In genomic region chr5:157917909-157918809, GRCh38 we compare ENCODE assay signal across 8 cellular contexts. TPM values are rescaled to one million over a fixed set of nuclear protein-coding genes. Genes with fewer than 3 reads are reported as not detected.
A peak's percentile ranks its signal among the peaks of the same experiment; 100 is the strongest.
DNase-seq lines count a peak whose midpoint lies in the region; ATAC-seq and TF ChIP-seq lines count a peak whose summit lies in the region.

No MANE protein-coding gene starts in this region.

- H3K18ac ChIP-seq in H9 (ENCODE audit: insufficient read length, low read depth, low read length): no peak overlapping the region
- no peak overlapping the region for H3K18ac ChIP-seq in mesenchymal stem cell (ENCODE audit: low read depth in 1 of 2, low read length in 2 of 2)

- no peaks in the 10 kb centered on the region for H3K27me3 Mint-ChIP-seq in H9 (ENCODE audit: low read depth)
- H3K27me3 Mint-ChIP-seq in activated CD4-positive, alpha-beta T cell treated with anti-CD3 and anti-CD28 coated beads for 36 hours: no peaks in the 10 kb centered on the region

- H2AFZ ChIP-seq in H9 (ENCODE audit: low read length) (no peak overlapping the region), mesenchymal stem cell (ENCODE audit: low read depth, low read length) (no peak overlapping the region)

- no peak overlapping the region for H4K5ac ChIP-seq in H9 (ENCODE audit: insufficient read length, low read depth, low read length)

- H3K4me1 Mint-ChIP-seq in H9: peaks cover 53 to 65% of the 10 kb centered on the region in 2 experiments
- peaks cover 26% of the 10 kb centered on the region for H3K4me1 Mint-ChIP-seq in activated CD4-positive, alpha-beta T cell treated with anti-CD3 and anti-CD28 coated beads for 36 hours

- no peak overlapping the region for H3K4ac ChIP-seq in H9 (ENCODE audit: low read depth, low read length)
- no peak overlapping the region for H3K4ac ChIP-seq in mesenchymal stem cell (ENCODE audit: low read depth in 1 of 2, low read length in 2 of 2)

- H3K14ac ChIP-seq in H9 (ENCODE audit: insufficient read depth, low read length): no peak overlapping the region
- H3K14ac ChIP-seq in mesenchymal stem cell (ENCODE audit: low read length in 2 of 2): no peak overlapping the region

- peak; percentile 78 for DNase-seq in Daoy (ENCODE audit: low read depth)
- peak; percentile 82 for DNase-seq in H9
- peak; percentile 17 for DNase-seq in NCI-H2029 treated with DMSO at 0.1 percent for 48 hours (lab: John Stamatoyannopoulos, UW)
- peak; percentile 86 for DNase-seq in activated CD4-positive, alpha-beta T cell treated with anti-CD3 and anti-CD28 coated beads for 36 hours
- DNase-seq in dermis microvascular lymphatic vessel endothelial cell (ENCODE audit: low read depth in 2 of 2): peak; percentile 36 to 74
- DNase-seq in mesenchymal stem cell: peak; percentile 75
- peak; percentile 15 to 41 for DNase-seq in stimulated activated CD8-positive, alpha-beta memory T cell treated with anti-CD3 and anti-CD28 coated beads, Interleukin-7, amount 100 ng/mL, for 4 hours (ENCODE audit: low read depth in 2 of 2)

- CTCF ChIA-PET in activated CD4-positive, alpha-beta T cell treated with anti-CD3 and anti-CD28 coated beads for 36 hours (lab: Charles Lee): interaction anchor here (0.6 to 2.3 kb wide), 12 partner anchors 20 to 1240 kb away, joined by 3 to 11 read pairs (median 4); no protein-coding TSS in a partner anchor

- no peak overlapping the region for H3K56ac ChIP-seq in H9 (ENCODE audit: insufficient read length, low read depth, low read length)

- no peaks in the 10 kb centered on the region for H3K9me3 Mint-ChIP-seq in H9
- H3K9me3 Mint-ChIP-seq in activated CD4-positive, alpha-beta T cell treated with anti-CD3 and anti-CD28 coated beads for 36 hours (ENCODE audit: low read depth): no peaks in the 10 kb centered on the region

- H2BK15ac ChIP-seq in H9 (ENCODE audit: low read depth, low read length) (no peak overlapping the region), mesenchymal stem cell (ENCODE audit: low read depth, poor library complexity, severe bottlenecking) (no peak overlapping the region)

- no peak overlapping the region for H2BK12ac ChIP-seq in H9 (ENCODE audit: insufficient read length, low read depth, low read length)
- no peak overlapping the region for H2BK12ac ChIP-seq in mesenchymal stem cell (ENCODE audit: low read length in 2 of 2)

- H3K27ac ChIP-seq in H9 (ENCODE audit: insufficient read length, low read depth, low read length) (no peak overlapping the region), mesenchymal stem cell (ENCODE audit: low read length, poor library complexity, severe bottlenecking) (no peak overlapping the region)

- POLR2A ChIA-PET in activated CD4-positive, alpha-beta T cell treated with anti-CD3 and anti-CD28 coated beads for 36 hours (lab: Charles Lee): no interaction called here

- no peaks in the 10 kb centered on the region for H3K79me1 ChIP-seq in H9 (ENCODE audit: insufficient read depth, low read depth, low read length, poor library complexity, severe bottlenecking)
- H3K79me1 ChIP-seq in mesenchymal stem cell (replicated peaks; ENCODE audit: low read length, poor library complexity, severe bottlenecking): no peaks in the 10 kb centered on the region

- H3K4me1 ChIP-seq in H9 (ENCODE audit: insufficient read depth, low read length): 0 out of 2 replicates have a peak, but pooled peaks cover 9% of the 10 kb centered on the region
- no peaks in the 10 kb centered on the region for H3K4me1 ChIP-seq in mesenchymal stem cell (ENCODE audit: control insufficient read depth, insufficient read depth, low read depth, low read length)

- H2AK5ac ChIP-seq in H9 (ENCODE audit: insufficient read length, low read length): no peak overlapping the region
- no peak overlapping the region for H2AK5ac ChIP-seq in mesenchymal stem cell (ENCODE audit: low read length, severe bottlenecking)

- H2BK5ac ChIP-seq in H9 (ENCODE audit: insufficient read length, low read length): no peak overlapping the region
- no peak overlapping the region for H2BK5ac ChIP-seq in mesenchymal stem cell (ENCODE audit: low read depth, low read length, poor library complexity, severe bottlenecking)

- no peaks in the 10 kb centered on the region for H3K79me2 ChIP-seq in H9 (ENCODE audit: insufficient read depth, low read length)

- no peak overlapping the region for H2BK120ac ChIP-seq in H9 (ENCODE audit: low read depth, low read length, poor library complexity, severe bottlenecking)
- no peak overlapping the region for H2BK120ac ChIP-seq in mesenchymal stem cell (ENCODE audit: low read depth, low read length)

- WGBS in H9 (ENCODE audit: extremely low coverage, insufficient read length, low lambda C conversion rate): no CpG with 5 or more reads among the region's 8 CpGs
- WGBS in mesenchymal stem cell: 82% methylated on average over 8 of the region's 8 CpGs

- no peak overlapping the region for H3T11ph ChIP-seq in H9 (ENCODE audit: low read length)

- H4K20me1 ChIP-seq in H9 (ENCODE audit: control insufficient read depth, insufficient read depth, insufficient read length): no peaks in the 10 kb centered on the region

- no peak overlapping the region for H3K23ac ChIP-seq in H9 (ENCODE audit: insufficient read length, low read depth, low read length)
- H3K23ac ChIP-seq in mesenchymal stem cell (ENCODE audit: low read length in 2 of 2): no peak overlapping the region

- peak; percentile 78 for TF ChIP-seq CTCF in H9 (conservative IDR thresholded peaks at IDR 0.05)

- no peaks in the 10 kb centered on the region for H3K36me3 ChIP-seq in mesenchymal stem cell (ENCODE audit: control insufficient read depth in 1 of 2, insufficient read depth in 2 of 2, low read depth in 1 of 2, low read length in 2 of 2)

- no peak overlapping the region for H2BK20ac ChIP-seq in H9 (ENCODE audit: low read depth, low read length, poor library complexity, severe bottlenecking)

- H3K4me3 ChIP-seq in mesenchymal stem cell (ENCODE audit: insufficient read depth in 1 of 2, low read depth in 1 of 2, low read length in 2 of 2): no peak overlapping the region

- H4K91ac ChIP-seq in H9 (ENCODE audit: insufficient read length, low read depth, low read length): no peak overlapping the region
- no peak overlapping the region for H4K91ac ChIP-seq in mesenchymal stem cell (ENCODE audit: low read length)

- no peaks in the 10 kb centered on the region for H3K36me3 Mint-ChIP-seq in H9 (ENCODE audit: insufficient read depth in 1 of 3, low read depth in 3 of 3)
- no peaks in the 10 kb centered on the region for H3K36me3 Mint-ChIP-seq in activated CD4-positive, alpha-beta T cell treated with anti-CD3 and anti-CD28 coated beads for 36 hours (ENCODE audit: low read depth)

- H3K23me2 ChIP-seq in H9 (ENCODE audit: insufficient read length, low read depth, low read length, poor library complexity, severe bottlenecking): no peaks in the 10 kb centered on the region

- no peaks in the 10 kb centered on the region for H3K27me3 ChIP-seq in H9 (ENCODE audit: insufficient read depth, low read length)
- H3K27me3 ChIP-seq in mesenchymal stem cell (ENCODE audit: control insufficient read depth in 1 of 2, insufficient read depth in 1 of 2, low read length in 2 of 2): no peaks in the 10 kb centered on the region

- no peak overlapping the region for H4K8ac ChIP-seq in H9 (replicated peaks; ENCODE audit: insufficient read length, low read depth, low read length)
- H4K8ac ChIP-seq in mesenchymal stem cell (ENCODE audit: low read length): no peak overlapping the region

- H3K9me3 ChIP-seq in H9 (ENCODE audit: control insufficient read depth, low read depth, low read length) (no peaks in the 10 kb centered on the region), mesenchymal stem cell (ENCODE audit: control insufficient read depth, low read length) (no peaks in the 10 kb centered on the region)

- H3K9ac ChIP-seq in H9 (ENCODE audit: extremely low read depth, insufficient read length, low read length) (no peak overlapping the region), mesenchymal stem cell (ENCODE audit: low read length) (peak overlapping the region; percentile 46)

- H3K4me3 Mint-ChIP-seq in H9: no peak overlapping the region
- no peak overlapping the region for H3K4me3 Mint-ChIP-seq in activated CD4-positive, alpha-beta T cell treated with anti-CD3 and anti-CD28 coated beads for 36 hours

- peak; percentile 87 for ATAC-seq in activated CD4-positive, alpha-beta T cell treated with anti-CD3 and anti-CD28 coated beads for 36 hours
- no peak for ATAC-seq in GM19324 (IDR thresholded peaks at IDR 0.05; ENCODE audit: low FRiP score, unreplicated experiment)

- no peak overlapping the region for H3K4me2 ChIP-seq in H9 (ENCODE audit: insufficient read depth, insufficient read length, low read length)
- no peak overlapping the region for H3K4me2 ChIP-seq in mesenchymal stem cell (ENCODE audit: low read length, poor library complexity, severe bottlenecking)

- intact Hi-C loops in activated CD4-positive, alpha-beta T cell treated with anti-CD3 and anti-CD28 coated beads for 36 hours (cut with DNase I, micrococcal nuclease): loop anchor here (1.0 to 2.0 kb wide), 4 partner anchors 59 to 101 kb away; partner anchors contain the start of gene CLINT1 (in 1 of the 2)

- H3K27ac Mint-ChIP-seq in H9: peak overlapping the region in 2 of 3 experiments; percentile 5 to 55; a peak in 2 of 7 replicates
- peak overlapping the region; percentile 51 for H3K27ac Mint-ChIP-seq in activated CD4-positive, alpha-beta T cell treated with anti-CD3 and anti-CD28 coated beads for 36 hours

RNA-seq across cellular contexts. Expression of gene CLINT1, which starts 59.2 kb away (rescaled TPM):
- total RNA-seq in Daoy (2014; rRNA removed; shearing (Covaris generic)): 47.6 and 52.6 TPM in 2 replicates
- total RNA-seq in H9 (2021): 74.0 and 79.1 TPM in 2 replicates
- 10 to 100 TPM; 59.0 to 69.0 TPM for total RNA-seq in activated CD4-positive, alpha-beta T cell treated with anti-CD3 and anti-CD28 coated beads for 36 hours
- 94.9 and 103 TPM in 2 replicates for total RNA-seq in dermis microvascular lymphatic vessel endothelial cell
- polyA plus RNA-seq in mesenchymal stem cell (2013, experiment 1 of 2): 61.1 TPM
- 61.0 TPM for polyA plus RNA-seq in mesenchymal stem cell (2013, experiment 2 of 2)

Comparison
In these comparisons a context has a peak if more than half of its experiments do, and no peak if none do; other contexts are left out.
1. DNase-seq: peak in every context shown above with its lines; median percentile 86 in activated CD4-positive, alpha-beta T cell treated with anti-CD3 and anti-CD28 coated beads for 36 hours; 82 in H9; 78 in Daoy; 75 in mesenchymal stem cell; 55 in dermis microvascular lymphatic vessel endothelial cell; 28 in stimulated activated CD8-positive, alpha-beta memory T cell treated with anti-CD3 and anti-CD28 coated beads, Interleukin-7, amount 100 ng/mL, for 4 hours; 17 in NCI-H2029 treated with DMSO at 0.1 percent for 48 hours.